Comparison of ENCODE assay signal across 21 cellular contexts in the genomic region with DNA sequence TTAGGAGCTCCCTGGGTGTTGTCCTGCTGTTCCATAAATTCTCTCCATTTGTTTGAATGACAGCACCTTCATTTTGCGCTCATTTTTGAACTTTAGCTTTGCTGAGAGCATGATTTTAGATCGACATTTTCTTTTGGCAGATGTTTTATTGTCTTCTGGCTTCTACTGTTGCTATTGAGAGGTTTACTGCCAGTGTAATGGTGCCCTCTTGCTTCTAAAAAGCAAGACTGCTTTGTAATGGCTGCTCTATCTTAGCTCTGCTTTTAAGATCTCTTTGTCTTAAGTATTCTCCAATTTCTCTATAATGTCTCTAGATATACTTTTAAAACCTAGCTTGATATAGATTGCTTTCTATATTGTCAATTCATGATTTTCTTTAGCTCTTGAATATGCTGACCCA. TPM values are rescaled to one million over a fixed set of nuclear protein-coding genes. Genes with fewer than 3 reads are reported as not detected.
DNase-seq lines count a peak whose midpoint lies in the region; ATAC-seq, FAIRE-seq and TF ChIP-seq lines count a peak whose summit lies in the region.
"Had no signal": no experiment of that assay in that cellular context is flagged by ENCODE, and none has a peak within 500 bp of the region (broad histone marks: within the 10 kb centered on the region; RNA-seq: fewer than 3 reads in every experiment).

No MANE protein-coding gene starts in this region.

- H3K4me3 ChIP-seq in small intestine (ENCODE audit: low read depth in 1 of 2, low read length in 2 of 2), result no peak overlapping the region
- H3K4me3 ChIP-seq: ascending aorta, sigmoid colon had no signal

- no peaks in the 10 kb centered on the region for H3K27me3 Mint-ChIP-seq in activated T-cell treated with anti-CD3 and anti-CD28 coated beads, Interleukin-2, amount 50 U/mL, for 72 hours (ENCODE audit: low read depth)
- no peaks in the 10 kb centered on the region for H3K27me3 Mint-ChIP-seq in activated T-cell treated with anti-CD3 and anti-CD28 coated beads, Interleukin-2, amount 50 U/mL, for 24 hours
- H3K27me3 Mint-ChIP-seq in chondrocyte (ENCODE audit: low read depth), result no peaks in the 10 kb centered on the region
- H3K27me3 Mint-ChIP-seq: naive B cell; stimulated activated naive CD8-positive, alpha-beta T cell treated with anti-CD3 and anti-CD28 coated beads, Interleukin-15, Interleukin-2, amounts not matched to agents 100 ng/mL and 50 ng/mL, for 24 hours; T-cell had no signal

- H3K4me1 ChIP-seq in small intestine (ENCODE audit: control insufficient read depth in 2 of 2, insufficient read depth in 1 of 2, low read depth in 1 of 2, low read length in 1 of 2), result no peaks in the 10 kb centered on the region
- H3K4me1 ChIP-seq: ascending aorta, sigmoid colon had no signal

- H3K9me3 Mint-ChIP-seq in activated T-cell treated with anti-CD3 and anti-CD28 coated beads, Interleukin-2, amount 50 U/mL, for 72 hours, result no peaks in the 10 kb centered on the region
- no peaks in the 10 kb centered on the region for H3K9me3 Mint-ChIP-seq in activated T-cell treated with anti-CD3 and anti-CD28 coated beads, Interleukin-2, amount 50 U/mL, for 24 hours
- no peaks in the 10 kb centered on the region for H3K9me3 Mint-ChIP-seq in chondrocyte (ENCODE audit: low read depth)
- H3K9me3 Mint-ChIP-seq: activated T-helper 1 cell treated with anti-CD3 and anti-CD28 coated beads, Interleukin-12 subunit alpha, Interleukin-12 subunit beta, Interleukin-2, Interleukin-4 antibody, amounts not matched to agents 30 ng/mL and 10 ng/mL and 1 ng/mL, durations not matched to agents 14 hours and 24 hours and 36 hours; stimulated activated naive CD8-positive, alpha-beta T cell treated with anti-CD3 and anti-CD28 coated beads, Interleukin-15, Interleukin-2, amounts not matched to agents 100 ng/mL and 50 ng/mL, for 24 hours; T-cell had no signal

- intact Hi-C loops in left cardiac atrium (cut with DNase I), result no loop called here

- peaks cover 9% of the 10 kb centered on the region for H3K4me1 Mint-ChIP-seq in activated T-cell treated with anti-CD3 and anti-CD28 coated beads, Interleukin-2, amount 50 U/mL, for 72 hours (ENCODE audit: low read depth)
- H3K4me1 Mint-ChIP-seq in activated T-cell treated with anti-CD3 and anti-CD28 coated beads, Interleukin-2, amount 50 U/mL, for 24 hours (ENCODE audit: low read depth), result peaks cover 2% of the 10 kb centered on the region
- H3K4me1 Mint-ChIP-seq in chondrocyte (ENCODE audit: low read depth), result no peaks in the 10 kb centered on the region

- H3K27ac ChIP-seq in small intestine (ENCODE audit: low read depth in 1 of 2, low read length in 1 of 2), result no peak overlapping the region
- H3K27ac ChIP-seq: ascending aorta, sigmoid colon had no signal

- H3K36me3 Mint-ChIP-seq in activated T-cell treated with anti-CD3 and anti-CD28 coated beads, Interleukin-2, amount 50 U/mL, for 72 hours (ENCODE audit: insufficient read depth in 2 of 2), result peaks cover under 1 to 9% of the 10 kb centered on the region in 2 donors
- H3K36me3 Mint-ChIP-seq in activated T-cell treated with anti-CD3 and anti-CD28 coated beads, Interleukin-2, amount 50 U/mL, for 24 hours (ENCODE audit: low read depth), result peaks cover 56% of the 10 kb centered on the region
- H3K36me3 Mint-ChIP-seq in chondrocyte (ENCODE audit: low read depth), result peaks cover 8% of the 10 kb centered on the region
- H3K36me3 Mint-ChIP-seq: naive B cell had no signal

- no peak for FAIRE-seq in small intestine (lab: Jason Lieb, UNC)
- FAIRE-seq: G401.6, HTR-8/SVneo had no signal

- no peaks in the 10 kb centered on the region for H3K36me3 ChIP-seq in small intestine (ENCODE audit: control insufficient read depth in 2 of 2, insufficient read depth in 2 of 2, low read length in 2 of 2)

- DNase-seq in activated T-cell treated with anti-CD3 and anti-CD28 coated beads, Interleukin-2, amount 50 U/mL, for 72 hours, result no peak
- DNase-seq in activated T-cell treated with anti-CD3 and anti-CD28 coated beads, Interleukin-2, amount 50 U/mL, for 24 hours, result no peak
- peak; percentile 60 for DNase-seq in NCI-H69 (lab: John Stamatoyannopoulos, UW)
- DNase-seq in chondrocyte (ENCODE audit: low spot score), result no peak
- DNase-seq in putamen (ENCODE audit: low spot score), result peak; percentile 55
- no peak for DNase-seq in 8988T
- no peak for DNase-seq in left cardiac atrium
- no peak for DNase-seq in small intestine
- DNase-seq: activated CD4-positive, alpha-beta T cell treated with anti-CD3 and anti-CD28 coated beads for 4 hours; H7; islet precursor cell; naive B cell; NCI-H187 treated with DMSO at 0.1 percent for 48 hours; sigmoid colon; T-cell had no signal

- no peaks in the 10 kb centered on the region for H3K27me3 ChIP-seq in small intestine (ENCODE audit: control insufficient read depth in 2 of 2, insufficient read depth in 2 of 2, low read length in 2 of 2)
- H3K27me3 ChIP-seq: ascending aorta, sigmoid colon had no signal

- WGBS in small intestine, 3 donors, result 46 to 50% (median 46%) methylated on average over 2 of the region's 2 CpGs

- peak; percentile 35 for TF ChIP-seq CTCF in chondrocyte (IDR thresholded peaks at IDR 0.05)

- peak overlapping the region; percentile 8 for H3K27ac Mint-ChIP-seq in activated T-cell treated with anti-CD3 and anti-CD28 coated beads, Interleukin-2, amount 50 U/mL, for 72 hours
- no peak overlapping the region for H3K27ac Mint-ChIP-seq in activated T-cell treated with anti-CD3 and anti-CD28 coated beads, Interleukin-2, amount 50 U/mL, for 24 hours
- no peak overlapping the region for H3K27ac Mint-ChIP-seq in chondrocyte (ENCODE audit: unreplicated experiment)
- H3K27ac Mint-ChIP-seq: activated T-helper 1 cell treated with anti-CD3 and anti-CD28 coated beads, Interleukin-12 subunit alpha, Interleukin-12 subunit beta, Interleukin-2, Interleukin-4 antibody, amounts not matched to agents 30 ng/mL and 10 ng/mL and 1 ng/mL, durations not matched to agents 14 hours and 24 hours and 36 hours; stimulated activated naive CD8-positive, alpha-beta T cell treated with anti-CD3 and anti-CD28 coated beads, Interleukin-15, Interleukin-2, amounts not matched to agents 100 ng/mL and 50 ng/mL, for 24 hours had no signal

- H3K4me3 Mint-ChIP-seq in activated T-cell treated with anti-CD3 and anti-CD28 coated beads, Interleukin-2, amount 50 U/mL, for 72 hours, result no peak overlapping the region
- H3K4me3 Mint-ChIP-seq in activated T-cell treated with anti-CD3 and anti-CD28 coated beads, Interleukin-2, amount 50 U/mL, for 24 hours, result no peak overlapping the region
- no peak overlapping the region for H3K4me3 Mint-ChIP-seq in chondrocyte (ENCODE audit: unreplicated experiment)
- H3K4me3 Mint-ChIP-seq: activated T-helper 1 cell treated with anti-CD3 and anti-CD28 coated beads, Interleukin-12 subunit alpha, Interleukin-12 subunit beta, Interleukin-2, Interleukin-4 antibody, amounts not matched to agents 30 ng/mL and 10 ng/mL and 1 ng/mL, durations not matched to agents 14 hours and 24 hours and 36 hours; naive B cell; stimulated activated naive CD8-positive, alpha-beta T cell treated with anti-CD3 and anti-CD28 coated beads, Interleukin-15, Interleukin-2, amounts not matched to agents 100 ng/mL and 50 ng/mL, for 24 hours; T-cell had no signal

- no peaks in the 10 kb centered on the region for H3K9me3 ChIP-seq in small intestine (ENCODE audit: control insufficient read depth, low read depth)
- H3K9me3 ChIP-seq: ascending aorta, sigmoid colon had no signal

- ATAC-seq in activated T-cell treated with anti-CD3 and anti-CD28 coated beads, Interleukin-2, amount 50 U/mL, for 72 hours (replicated peaks in 1 of 2), result no peak
- no peak for ATAC-seq in left cardiac atrium
- ATAC-seq: T-cell had no signal

RNA-seq across cellular contexts. Expression of a gene that starts 27.8 kb away (rescaled TPM):
- total RNA-seq in activated T-cell treated with anti-CD3 and anti-CD28 coated beads, Interleukin-2, amount 50 U/mL, for 72 hours, result 10 to 100 TPM; 40.5 to 41.5 TPM
- 6.9 to 12.5 TPM (median 7.0 TPM) in 3 replicates for total RNA-seq in chondrocyte
- 10 to 100 TPM; 14.7 to 17.6 TPM for total RNA-seq in left cardiac atrium
- polyA plus RNA-seq in small intestine, result 10 to 100 TPM in 1 of 3 donors, 1 to 10 TPM in 2; 5.7 to 10.4 (median 8.3) TPM

RNA-seq across cellular contexts. Expression of a gene that starts 28.0 kb away (rescaled TPM):
- total RNA-seq in activated T-cell treated with anti-CD3 and anti-CD28 coated beads, Interleukin-2, amount 50 U/mL, for 72 hours, result under 1 TPM in 1 of 2 donors, not detected in 1; 0.25 TPM
- total RNA-seq in chondrocyte (not detected in 3 replicates), left cardiac atrium (not detected)
- polyA plus RNA-seq in small intestine, result not detected
- total RNA-seq: activated T-helper 1 cell treated with anti-CD3 and anti-CD28 coated beads, Interleukin-12 subunit alpha, Interleukin-12 subunit beta, Interleukin-2, Interleukin-4 antibody, amounts not matched to agents 30 ng/mL and 10 ng/mL and 1 ng/mL, durations not matched to agents 14 hours and 24 hours and 36 hours; ascending aorta; H7; sigmoid colon; T-cell had no signal
- polyA plus RNA-seq: BJ, sigmoid colon had no signal

RNA-seq across cellular contexts. Expression of a gene that starts 41.9 kb away (rescaled TPM):
- 1 to 10 TPM; 2.1 to 4.4 TPM for total RNA-seq in activated T-cell treated with anti-CD3 and anti-CD28 coated beads, Interleukin-2, amount 50 U/mL, for 72 hours
- total RNA-seq in chondrocyte (not detected in 3 replicates), left cardiac atrium (not detected)
- under 1 TPM in 1 of 3 donors, not detected in 2; 0.46 TPM for polyA plus RNA-seq in small intestine
- total RNA-seq: ascending aorta, sigmoid colon had no signal
- polyA plus RNA-seq: BJ had no signal

RNA-seq across cellular contexts. Expression of a gene that starts 49.9 kb away (rescaled TPM):
- 10 to 100 TPM in 1 of 2 donors, 1 to 10 TPM in 1; 1.8 to 10.3 TPM for total RNA-seq in activated T-cell treated with anti-CD3 and anti-CD28 coated beads, Interleukin-2, amount 50 U/mL, for 72 hours
- total RNA-seq in chondrocyte (not detected in 3 replicates), left cardiac atrium (1 to 10 TPM; 2.3 to 6.1 TPM)
- 10 to 100 TPM in 2 of 3 donors, 1 to 10 TPM in 1; 5.4 to 15.2 (median 10.8) TPM for polyA plus RNA-seq in small intestine
- total RNA-seq: ascending aorta had no signal
- polyA plus RNA-seq: BJ had no signal

Comparison
In these comparisons a context has a peak if more than half of its experiments do, and no peak if none do; other contexts are left out.
1. DNase-seq: peak in NCI-H69 (single experiment) and putamen (single experiment); none in activated T-cell treated with anti-CD3 and anti-CD28 coated beads, Interleukin-2, amount 50 U/mL, for 72 hours (0 of 2), activated T-cell treated with anti-CD3 and anti-CD28 coated beads, Interleukin-2, amount 50 U/mL, for 24 hours (single experiment), chondrocyte (single experiment), 8988T (single experiment), left cardiac atrium (single experiment) and small intestine (single experiment).